Comparison of ENCODE assay signal across 9 cellular contexts in the genomic region with DNA sequence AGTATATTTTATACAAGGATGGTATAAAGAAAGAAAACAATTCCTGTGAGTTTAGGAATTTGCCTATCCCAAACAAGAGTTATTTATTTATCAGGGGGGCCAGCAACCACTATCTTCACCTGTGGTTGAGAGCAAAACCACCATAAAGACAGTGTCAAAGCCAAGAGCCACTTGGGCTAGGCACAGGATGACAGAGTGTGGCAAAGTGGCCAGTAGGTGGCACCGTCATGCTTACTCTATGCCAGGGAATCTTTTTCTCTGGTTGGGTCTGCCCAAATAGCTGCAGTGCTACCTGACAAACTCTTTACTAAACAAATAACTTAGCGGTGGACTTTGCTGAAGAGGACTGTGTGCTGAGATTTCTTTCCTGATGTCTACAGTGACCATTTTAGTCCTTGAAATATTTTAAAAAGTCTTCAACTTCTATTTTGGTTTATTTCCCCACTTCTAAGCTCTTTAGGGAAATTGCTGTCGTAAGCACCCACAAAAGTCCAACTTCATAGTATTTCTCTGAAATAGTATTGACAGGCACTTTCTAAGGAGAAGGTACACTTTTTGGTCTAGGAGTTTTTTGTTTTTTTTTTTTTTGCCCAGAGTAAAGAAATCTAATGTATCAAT.
DNase-seq lines count a peak whose midpoint lies in the region; FAIRE-seq and TF ChIP-seq lines count a peak whose summit lies in the region.
"Had no signal": no experiment of that assay in that cellular context is flagged by ENCODE, and none has a peak within 500 bp of the region (broad histone marks: within the 10 kb centered on the region; RNA-seq: fewer than 3 reads in every experiment).

No MANE protein-coding gene starts in this region.

- H3K27me3 ChIP-seq in ascending aorta = no peaks in the 10 kb centered on the region
- H3K27me3 ChIP-seq in small intestine (ENCODE audit: control insufficient read depth in 2 of 2, insufficient read depth in 2 of 2, low read length in 2 of 2) = no peaks in the 10 kb centered on the region
- H3K27me3 ChIP-seq: BLaER1 treated with 17β-estradiol and CSF1 and Interleukin-3, amounts not matched to agents 10 nM and 100 nM had no signal

- H3K36me3 ChIP-seq in ascending aorta = peaks cover 0 to 3% of the 10 kb centered on the region in 2 donors
- H3K36me3 ChIP-seq in small intestine (ENCODE audit: control insufficient read depth in 2 of 2, insufficient read depth in 2 of 2, low read length in 2 of 2) = no peaks in the 10 kb centered on the region

- DNase-seq in NCI-H187 (lab: John Stamatoyannopoulos, UW) (peak; percentile 25 to 38), NCI-H187 treated with DMSO at 0.1 percent for 48 hours (lab: John Stamatoyannopoulos, UW) (no peak), HFFc6 (peak; percentile 58), NAMALWA (ENCODE audit: low spot score) (peak; percentile 79), ascending aorta (ENCODE audit: low spot score in 2 of 2) (peak in 1 of 2 donors; percentile 70), hypothalamus (lab: John Stamatoyannopoulos, UW) (peak in 42 of 51 donors; percentile 1 to 75 (median 30)), small intestine (peak; percentile 65)
- DNase-seq in T-helper 2 cell treated with Interferon-gamma antibody and Interleukin-4, amounts not matched to agents 5 μg/mL and 100 μg/mL, for 36 hours (ENCODE audit: low spot score) = peak; percentile 48

- H3K9me3 ChIP-seq in ascending aorta (no peaks in the 10 kb centered on the region), small intestine (ENCODE audit: control insufficient read depth, low read depth) (no peaks in the 10 kb centered on the region)
- H3K9me3 ChIP-seq: BLaER1 treated with 17β-estradiol and CSF1 and Interleukin-3, amounts not matched to agents 10 nM and 100 nM had no signal

- peak; percentile 92 for TF ChIP-seq CTCF in HFFc6 (IDR thresholded peaks at IDR 0.05)
- peak; percentile 19 to 59 (median 39) for TF ChIP-seq CTCF in ascending aorta (IDR thresholded peaks at IDR 0.05)

- no peaks in the 10 kb centered on the region for H3K36me3 Mint-ChIP-seq in HFFc6 (ENCODE audit: low read depth)
- H3K36me3 Mint-ChIP-seq in T-helper 2 cell treated with Interferon-gamma antibody and Interleukin-4, amounts not matched to agents 5 μg/mL and 100 μg/mL, for 36 hours (ENCODE audit: low read depth) = no peaks in the 10 kb centered on the region

- no peak overlapping the region for H3K4me3 ChIP-seq in ascending aorta
- no peak overlapping the region for H3K4me3 ChIP-seq in small intestine (ENCODE audit: low read depth in 1 of 2, low read length in 2 of 2)
- H3K4me3 ChIP-seq: BLaER1 treated with 17β-estradiol and CSF1 and Interleukin-3, amounts not matched to agents 10 nM and 100 nM had no signal

- H3K9me3 Mint-ChIP-seq in HFFc6 = no peaks in the 10 kb centered on the region
- no peaks in the 10 kb centered on the region for H3K9me3 Mint-ChIP-seq in T-helper 2 cell treated with Interferon-gamma antibody and Interleukin-4, amounts not matched to agents 5 μg/mL and 100 μg/mL, for 36 hours

- H3K4me1 Mint-ChIP-seq in HFFc6 (ENCODE audit: low read depth) = peaks cover 21% of the 10 kb centered on the region
- H3K4me1 Mint-ChIP-seq in T-helper 2 cell treated with Interferon-gamma antibody and Interleukin-4, amounts not matched to agents 5 μg/mL and 100 μg/mL, for 36 hours (ENCODE audit: low read depth) = peaks cover 6% of the 10 kb centered on the region

- 39 to 49% (median 42%) methylated on average over 3 of the region's 3 CpGs for WGBS in small intestine, 3 donors

- H3K4me1 ChIP-seq in ascending aorta (no peaks in the 10 kb centered on the region), small intestine (ENCODE audit: control insufficient read depth in 2 of 2, insufficient read depth in 1 of 2, low read depth in 1 of 2, low read length in 1 of 2) (no peaks in the 10 kb centered on the region)

- H3K27ac Mint-ChIP-seq in HFFc6 = no peak overlapping the region
- no peak overlapping the region for H3K27ac Mint-ChIP-seq in T-helper 2 cell treated with Interferon-gamma antibody and Interleukin-4, amounts not matched to agents 5 μg/mL and 100 μg/mL, for 36 hours

- no peaks in the 10 kb centered on the region for H3K27me3 Mint-ChIP-seq in HFFc6 (ENCODE audit: insufficient read depth)
- H3K27me3 Mint-ChIP-seq in T-helper 2 cell treated with Interferon-gamma antibody and Interleukin-4, amounts not matched to agents 5 μg/mL and 100 μg/mL, for 36 hours (ENCODE audit: low read depth) = no peaks in the 10 kb centered on the region

- H3K27ac ChIP-seq in ascending aorta = no peak overlapping the region
- H3K27ac ChIP-seq in small intestine (ENCODE audit: low read depth in 1 of 2, low read length in 1 of 2) = no peak overlapping the region
- H3K27ac ChIP-seq: BLaER1 treated with 17β-estradiol and CSF1 and Interleukin-3, amounts not matched to agents 10 nM and 100 nM had no signal

- H3K4me3 Mint-ChIP-seq in HFFc6 = no peak overlapping the region
- H3K4me3 Mint-ChIP-seq in T-helper 2 cell treated with Interferon-gamma antibody and Interleukin-4, amounts not matched to agents 5 μg/mL and 100 μg/mL, for 36 hours = no peak overlapping the region

- no peak for FAIRE-seq in small intestine (lab: Jason Lieb, UNC)

- intact Hi-C loops in ascending aorta (cut with DNase I) = no loop called here
